ENCODE assay signal across 2 cellular contexts in the genomic region with DNA sequence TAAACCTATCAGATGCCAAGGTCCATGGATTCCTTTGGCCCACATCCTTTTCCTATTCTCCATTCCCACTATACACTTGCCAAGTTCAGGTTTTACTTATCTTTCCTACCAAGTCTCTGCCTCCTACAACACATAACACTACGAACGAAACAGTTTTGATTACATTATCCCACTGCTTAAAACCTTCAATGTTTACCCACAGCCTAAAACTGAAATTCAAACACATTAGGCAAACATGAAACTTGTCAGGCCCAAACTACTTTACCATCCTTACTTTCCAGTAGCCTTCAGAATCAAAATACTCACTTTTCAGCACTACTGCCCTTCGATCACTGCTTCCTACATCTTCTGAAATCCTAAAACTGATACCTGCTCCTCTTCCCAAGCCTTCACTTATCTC.
A peak's percentile ranks its signal among the peaks of the same experiment; 100 is the strongest.
TF ChIP-seq lines count a peak whose summit lies in the region.

No MANE protein-coding gene starts in this region.

TF ChIP-seq in HEK293, 187 proteins besides CTCF, POLR2A, EP300 and RAD21 (continued from another document):
- TF ChIP-seq, protein P1, sequence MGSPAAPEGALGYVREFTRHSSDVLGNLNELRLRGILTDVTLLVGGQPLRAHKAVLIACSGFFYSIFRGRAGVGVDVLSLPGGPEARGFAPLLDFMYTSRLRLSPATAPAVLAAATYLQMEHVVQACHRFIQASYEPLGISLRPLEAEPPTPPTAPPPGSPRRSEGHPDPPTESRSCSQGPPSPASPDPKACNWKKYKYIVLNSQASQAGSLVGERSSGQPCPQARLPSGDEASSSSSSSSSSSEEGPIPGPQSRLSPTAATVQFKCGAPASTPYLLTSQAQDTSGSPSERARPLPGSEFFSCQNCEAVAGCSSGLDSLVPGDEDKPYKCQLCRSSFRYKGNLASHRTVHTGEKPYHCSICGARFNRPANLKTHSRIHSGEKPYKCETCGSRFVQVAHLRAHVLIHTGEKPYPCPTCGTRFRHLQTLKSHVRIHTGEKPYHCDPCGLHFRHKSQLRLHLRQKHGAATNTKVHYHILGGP (tag by site-specific recombination; IDR thresholded peaks at IDR 0.05): no peak
- TF ChIP-seq ZNF394 (tag by site-specific recombination; IDR thresholded peaks at IDR 0.05; ENCODE audit: borderline replicate concordance): 0 out of 2 replicates have a peak, but pooled peaks have one; percentile 17
- TF ChIP-seq, protein P2, sequence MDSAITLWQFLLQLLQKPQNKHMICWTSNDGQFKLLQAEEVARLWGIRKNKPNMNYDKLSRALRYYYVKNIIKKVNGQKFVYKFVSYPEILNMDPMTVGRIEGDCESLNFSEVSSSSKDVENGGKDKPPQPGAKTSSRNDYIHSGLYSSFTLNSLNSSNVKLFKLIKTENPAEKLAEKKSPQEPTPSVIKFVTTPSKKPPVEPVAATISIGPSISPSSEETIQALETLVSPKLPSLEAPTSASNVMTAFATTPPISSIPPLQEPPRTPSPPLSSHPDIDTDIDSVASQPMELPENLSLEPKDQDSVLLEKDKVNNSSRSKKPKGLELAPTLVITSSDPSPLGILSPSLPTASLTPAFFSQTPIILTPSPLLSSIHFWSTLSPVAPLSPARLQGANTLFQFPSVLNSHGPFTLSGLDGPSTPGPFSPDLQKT (IDR thresholded peaks at IDR 0.05; ENCODE audit: borderline replicate concordance, low read depth, low read length): no peak
- TF ChIP-seq ZNF211 (tag by site-specific recombination; IDR thresholded peaks at IDR 0.05; ENCODE audit: low read depth): no peak
- TF ChIP-seq ZSCAN30 (tag by site-specific recombination; IDR thresholded peaks at IDR 0.05): no peak
- TF ChIP-seq SETDB1 (IDR thresholded peaks at IDR 0.05; ENCODE audit: insufficient read length, low read length): no peak

TF ChIP-seq in HepG2, 621 proteins besides CTCF, POLR2A, EP300 and RAD21 (continued from another document):
- TF ChIP-seq BATF2 (CRISPR knock-in tag; IDR thresholded peaks at IDR 0.05) (no peak), ZFP41 (CRISPR knock-in tag; IDR thresholded peaks at IDR 0.05; ENCODE audit: borderline replicate concordance) (no peak), EHMT2 (IDR thresholded peaks at IDR 0.05; ENCODE audit: borderline replicate concordance, low read depth, low read length) (no peak), MAF1 (CRISPR knock-in tag; IDR thresholded peaks at IDR 0.05; ENCODE audit: borderline replicate concordance) (no peak), SOX13 (IDR thresholded peaks at IDR 0.05) (no peak), SOX13 (CRISPR knock-in tag; conservative IDR thresholded peaks at IDR 0.05 in 1 of 2, IDR thresholded peaks at IDR 0.05 in 1 of 2) (0 out of 4 replicates have a peak, but pooled peaks of 1 of the 2 experiments have one; percentile 24), ZNF609 (CRISPR knock-in tag; IDR thresholded peaks at IDR 0.05; ENCODE audit: borderline replicate concordance) (no peak), SMC3 (IDR thresholded peaks at IDR 0.05; ENCODE audit: low read length) (no peak)
- TF ChIP-seq, protein P3, sequence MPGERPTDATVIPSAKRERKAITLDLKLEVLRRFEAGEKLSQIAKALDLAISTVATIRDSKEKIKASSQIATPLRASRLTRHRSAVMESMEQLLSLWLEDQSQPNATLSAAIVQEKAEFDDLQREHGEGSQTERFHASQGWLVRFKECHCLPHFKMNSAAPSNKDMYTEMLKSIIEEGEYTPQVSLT (CRISPR knock-in tag; IDR thresholded peaks at IDR 0.05; ENCODE audit: borderline replicate concordance, low read depth): no peak
- TF ChIP-seq, protein P4, sequence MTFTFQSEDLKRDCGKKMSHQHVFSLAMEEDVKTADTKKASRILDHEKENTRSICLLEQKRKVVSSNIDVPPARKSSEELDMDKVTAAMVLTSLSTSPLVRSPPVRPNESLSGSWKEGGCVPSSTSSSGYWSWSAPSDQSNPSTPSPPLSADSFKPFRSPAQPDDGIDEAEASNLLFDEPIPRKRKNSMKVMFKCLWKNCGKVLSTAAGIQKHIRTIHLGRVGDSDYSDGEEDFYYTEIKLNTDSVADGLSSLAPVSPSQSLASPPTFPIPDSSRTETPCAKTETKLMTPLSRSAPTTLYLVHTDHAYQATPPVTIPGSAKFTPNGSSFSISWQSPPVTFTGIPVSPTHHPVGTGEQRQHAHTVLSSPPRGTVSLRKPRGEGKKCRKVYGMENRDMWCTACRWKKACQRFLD (CRISPR knock-in tag; IDR thresholded peaks at IDR 0.05; ENCODE audit: borderline replicate concordance): no peak
TF ChIP-seq in HepG2: peak in this region for 3.
